Comparison of ENCODE assay signal across 16 cellular contexts in genomic region chr5:115531380-115531779, GRCh38. TPM values are rescaled to one million over a fixed set of nuclear protein-coding genes. Genes with fewer than 3 reads are reported as not detected.
DNase-seq lines count a peak whose midpoint lies in the region; ATAC-seq, FAIRE-seq and TF ChIP-seq lines count a peak whose summit lies in the region.
"Had no signal": no experiment of that assay in that cellular context is flagged by ENCODE, and none has a peak within 500 bp of the region (broad histone marks: within the 10 kb centered on the region; RNA-seq: fewer than 3 reads in every experiment).

No MANE protein-coding gene starts in this region.

- H3K9ac ChIP-seq in PC-3 (ENCODE audit: low read length): no peak overlapping the region

- ATAC-seq in A549: no peak
- no peak for ATAC-seq in PC-3
- ATAC-seq in omental fat pad (ENCODE audit: low FRiP score): peak; percentile 58
- ATAC-seq in upper lobe of left lung (ENCODE audit: low FRiP score in 2 of 2): no peak
- ATAC-seq: CD8-positive, alpha-beta T cell; HepG2 had no signal

- in situ Hi-C loops in brain microvascular endothelial cell (cut with HindIII; ENCODE audit: low pct_ligation_motif_present, low sequenced_read_pairs): no loop called here

- CTCF ChIA-PET in A549 (lab: Yijun Ruan, JAX): no interaction called here
- CTCF ChIA-PET in PC-3 (lab: Charles Lee): no interaction called here

- peak overlapping the region; percentile 39 for H3K4me2 ChIP-seq in A549
- H3K4me2 ChIP-seq in PC-3 (ENCODE audit: low read length): peak overlapping the region; percentile 12

- no peak overlapping the region for H3K4me3 ChIP-seq in A549
- no peak overlapping the region; the same call in 1 of the 2 replicates for H3K4me3 ChIP-seq in PC-3 (ENCODE audit: low read length)
- no peak overlapping the region for H3K4me3 ChIP-seq in brain microvascular endothelial cell (ENCODE audit: low read depth, low read length)
- H3K4me3 ChIP-seq in esophagus muscularis mucosa: no peak overlapping the region
- no peak overlapping the region for H3K4me3 ChIP-seq in upper lobe of left lung

- no peak overlapping the region for H3K27ac ChIP-seq in A549
- peak overlapping the region; percentile 17; the same call in 1 of the 2 replicates for H3K27ac ChIP-seq in PC-3 (ENCODE audit: low read length)
- H3K27ac ChIP-seq in brain microvascular endothelial cell: peak overlapping the region; percentile 24
- H3K27ac ChIP-seq in esophagus muscularis mucosa (replicated peaks in 1 of 4): no peak overlapping the region
- no peak overlapping the region for H3K27ac ChIP-seq in upper lobe of left lung

- 87% methylated on average over 3 of the region's 3 CpGs for WGBS in A549 (ENCODE audit: missing lambda C conversion rate)
- 94% methylated on average over 3 of the region's 3 CpGs for WGBS in esophagus muscularis mucosa
- WGBS in upper lobe of left lung, 2 donors: 94 to 96% methylated on average over 3 of the region's 3 CpGs

- TF ChIP-seq CTCF in A549 (IDR thresholded peaks at IDR 0.05): no peak
- TF ChIP-seq CTCF in PC-3 (conservative IDR thresholded peaks at IDR 0.05; ENCODE audit: low read depth, low read length): no peak
- no peak for TF ChIP-seq CTCF in brain microvascular endothelial cell (IDR thresholded peaks at IDR 0.05; ENCODE audit: low read depth, low read length, missing control alignments)
- no peak for TF ChIP-seq CTCF in omental fat pad (IDR thresholded peaks at IDR 0.05)
- no peak for TF ChIP-seq CTCF in esophagus muscularis mucosa (IDR thresholded peaks at IDR 0.05)
- no peak for TF ChIP-seq CTCF in upper lobe of left lung (IDR thresholded peaks at IDR 0.05)

- FAIRE-seq in A549 (lab: Jason Lieb, UNC): no peak
- FAIRE-seq: HepG2 had no signal

- no peaks in the 10 kb centered on the region for H3K9me2 ChIP-seq in PC-3 (replicated peaks; ENCODE audit: low read length)

- TF ChIP-seq EP300 in A549 (IDR thresholded peaks at IDR 0.05) (no peak), esophagus muscularis mucosa (IDR thresholded peaks at IDR 0.05) (no peak), upper lobe of left lung (IDR thresholded peaks at IDR 0.05) (no peak)

- H3K9me3 ChIP-seq in A549: no peaks in the 10 kb centered on the region
- H3K9me3 ChIP-seq in PC-3 (ENCODE audit: low read length): no peaks in the 10 kb centered on the region
- H3K9me3 ChIP-seq in esophagus muscularis mucosa: no peaks in the 10 kb centered on the region
- H3K9me3 ChIP-seq in upper lobe of left lung: no peaks in the 10 kb centered on the region
- H3K9me3 ChIP-seq: BE2C had no signal

- no TSS peak for BruUV-seq in PC-3 (replicated peaks; lab: Mats Ljungman, UMichigan)

- H3K4me1 ChIP-seq in A549 (peaks cover 28% of the 10 kb centered on the region), PC-3 (ENCODE audit: insufficient read depth, low read length) (peaks cover 58% of the 10 kb centered on the region), esophagus muscularis mucosa (peaks cover 55 to 99% (median 90%) of the 10 kb centered on the region in 4 donors), upper lobe of left lung (peaks cover 20 to 68% (median 43%) of the 10 kb centered on the region in 4 donors)

- H3K36me3 ChIP-seq in PC-3 (ENCODE audit: low read depth, low read length) (peaks cover 38% of the 10 kb centered on the region; the same call in 1 of the 2 replicates), brain microvascular endothelial cell (replicated peaks) (peaks cover 4% of the 10 kb centered on the region), esophagus muscularis mucosa (peaks cover 0 to 10% (median 2%) of the 10 kb centered on the region in 4 donors), upper lobe of left lung (peaks cover 0 to 16% (median 0%) of the 10 kb centered on the region in 4 donors)

- TF ChIP-seq POLR2A in A549 (IDR thresholded peaks at IDR 0.05; ENCODE audit: low read length) (no peak), esophagus muscularis mucosa (IDR thresholded peaks at IDR 0.05; ENCODE audit: low read depth) (no peak), upper lobe of left lung (IDR thresholded peaks at IDR 0.05) (no peak)

- H4K20me1 ChIP-seq in PC-3 (ENCODE audit: low read length): peaks cover 47% of the 10 kb centered on the region

- POLR2A ChIA-PET in A549 (lab: Yijun Ruan, JAX): no interaction called here
- POLR2A ChIA-PET in PC-3 (lab: Charles Lee; ENCODE audit: unreplicated experiment): no interaction called here

- no peaks in the 10 kb centered on the region for H3K27me3 ChIP-seq in PC-3 (ENCODE audit: low read length)
- H3K27me3 ChIP-seq in brain microvascular endothelial cell (replicated peaks): no peaks in the 10 kb centered on the region
- no peaks in the 10 kb centered on the region for H3K27me3 ChIP-seq in esophagus muscularis mucosa
- no peaks in the 10 kb centered on the region for H3K27me3 ChIP-seq in upper lobe of left lung
- H3K27me3 ChIP-seq: BE2C had no signal

- H2AFZ ChIP-seq in PC-3 (ENCODE audit: low read length): no peak overlapping the region

- no peak for TF ChIP-seq RAD21 in A549 (conservative IDR thresholded peaks at IDR 0.05 in 1 of 2, IDR thresholded peaks at IDR 0.05 in 1 of 2)

- H3F3A ChIP-seq in PC-3 (ENCODE audit: low read length, unreplicated experiment): no peaks in the 10 kb centered on the region

- intact Hi-C loops in PC-3 (cut with micrococcal nuclease): no loop called here
- intact Hi-C loops in esophagus muscularis mucosa (cut with DNase I): no loop called here

- no peak for DNase-seq in A549 (ENCODE audit: low read depth in 1 of 2, low spot score in 1 of 2)
- no peak for DNase-seq in PC-3
- DNase-seq in brain microvascular endothelial cell: no peak
- no peak for DNase-seq in omental fat pad (ENCODE audit: low spot score)
- DNase-seq in esophagus muscularis mucosa (ENCODE audit: extremely low spot score): no peak
- no peak for DNase-seq in SW480 (ENCODE audit: low spot score)
- DNase-seq in upper lobe of left lung: no peak
- no peak for DNase-seq in COR-L47 (lab: John Stamatoyannopoulos, UW)
- DNase-seq: BE2C; CD8-positive, alpha-beta T cell; DMS 273 treated with DMSO at 0.1 percent for 48 hours; Karpas-422; NCI-H2029 treated with DMSO at 0.1 percent for 48 hours; NCI-H510A treated with DMSO at 0.1 percent for 48 hours; SIG-M5 had no signal

- peaks cover 99% of the 10 kb centered on the region for H3K79me2 ChIP-seq in PC-3 (ENCODE audit: low read length)

TF ChIP-seq in A549, 52 proteins besides CTCF, POLR2A, EP300 and RAD21 (continues in another document):
- TF ChIP-seq ZNF302 (CRISPR knock-in tag; IDR thresholded peaks at IDR 0.05) (no peak), REST (IDR thresholded peaks at IDR 0.05) (no peak), HMGXB4 (CRISPR knock-in tag; IDR thresholded peaks at IDR 0.05; ENCODE audit: borderline replicate concordance) (no peak)

RNA-seq across cellular contexts. Expression of gene FEM1C, which starts 13.2 kb away (rescaled TPM):
- polyA plus RNA-seq in A549 (2011; rRNA removed) (7.9 and 8.4 TPM in 2 replicates), A549 (2017; fragmentation: RNase III; extraction: RNeasy Plus Mini Kit Qiagen cat#74134 plus additional on column Dnase treatment) (5.6 to 6.8 TPM (median 6.3 TPM) in 3 replicates)
- 1.3 and 1.8 TPM in 2 replicates for polyA plus RNA-seq in A549 (2012; cell fraction: cytosol; rRNA removed)
- polyA plus RNA-seq in A549 (2012; cell fraction: nucleus; rRNA removed): 1.0 and 1.7 TPM in 2 replicates
- 7.7 and 7.9 TPM in 2 replicates for polyA minus RNA-seq in A549 (2011; rRNA and poly(A)+ RNA removed)
- total RNA-seq in PC-3 (2014; rRNA removed) (8.4 and 9.1 TPM in 2 replicates), omental fat pad (10 to 100 TPM; 20.4 to 52.2 (median 28.5) TPM), esophagus muscularis mucosa (10 to 100 TPM; 41.3 to 71.0 (median 51.5) TPM), upper lobe of left lung (10 to 100 TPM in 5 of 6 donors, 1 to 10 TPM in 1; 9.7 to 39.8 (median 24.5) TPM)

Comparison
In these comparisons a context has a peak if more than half of its experiments do, and no peak if none do; other contexts are left out.
1. H3K27ac ChIP-seq: peak in PC-3 (single experiment) and brain microvascular endothelial cell (single experiment); none in A549 (0 of 2), esophagus muscularis mucosa (0 of 4) and upper lobe of left lung (0 of 4).